In the genomic region with DNA sequence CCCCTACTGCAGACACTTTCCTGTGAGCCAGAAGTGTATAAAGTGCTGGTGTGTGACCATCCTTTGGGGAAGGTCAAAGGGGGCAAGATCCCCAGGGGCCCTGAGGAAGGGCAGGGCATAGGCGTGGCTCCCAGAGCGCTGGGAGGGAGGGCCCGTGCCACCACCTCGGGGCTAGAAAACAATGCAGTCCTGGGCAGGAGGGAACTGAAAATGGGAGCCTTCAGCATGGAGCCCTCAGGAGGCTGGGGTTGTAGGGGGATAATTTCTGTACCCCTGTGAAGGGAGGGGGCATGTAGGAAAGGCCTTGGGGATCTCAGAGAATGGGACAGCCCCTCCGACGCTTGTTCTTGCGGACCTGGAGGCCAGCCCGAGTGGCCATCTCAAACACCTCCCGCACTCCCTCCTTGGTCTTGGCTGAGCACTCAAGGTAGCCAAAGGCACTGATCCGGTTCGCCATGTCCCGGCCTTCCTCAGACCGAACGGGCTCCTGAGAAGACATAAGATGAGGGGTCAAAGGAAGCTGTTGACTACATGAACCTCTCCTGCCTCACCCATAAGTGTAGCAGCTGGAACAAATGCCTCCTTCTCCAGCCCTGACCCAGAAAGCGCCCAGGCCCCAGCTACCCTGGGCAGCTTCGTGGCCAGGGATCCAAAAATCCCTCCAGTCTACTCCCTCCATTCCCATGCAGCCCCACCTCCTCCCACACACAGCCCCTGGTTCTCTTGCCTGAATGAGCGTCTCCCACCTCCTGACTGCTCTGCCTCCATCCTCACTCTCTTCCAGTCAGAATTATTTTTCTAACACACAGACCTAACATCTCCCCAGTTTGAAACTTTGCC, we compare ENCODE assay signal across 8 cellular contexts. TPM values are rescaled to one million over a fixed set of nuclear protein-coding genes. Genes with fewer than 3 reads are reported as not detected.
DNase-seq lines count a peak whose midpoint lies in the region; ATAC-seq lines count a peak whose summit lies in the region.

No MANE protein-coding gene starts in this region.

- H3K4me1 ChIP-seq in naive thymus-derived CD4-positive, alpha-beta T cell (ENCODE audit: control insufficient read depth in 2 of 2, insufficient read depth in 2 of 2, low read length in 2 of 2): peaks cover 28 to 41% of the 10 kb centered on the region in 2 donors
- no peaks in the 10 kb centered on the region for H3K4me1 ChIP-seq in aorta (ENCODE audit: control insufficient read depth in 1 of 2, insufficient read depth in 2 of 2, low read length in 2 of 2)

- H3K9me3 Mint-ChIP-seq in stimulated activated naive CD8-positive, alpha-beta T cell treated with anti-CD3 and anti-CD28 coated beads, Interleukin-15, Interleukin-2, amounts not matched to agents 100 ng/mL and 50 ng/mL, for 24 hours: no peaks in the 10 kb centered on the region
- peaks cover 0 to 3% (median 0%) of the 10 kb centered on the region in 11 donors for H3K9me3 Mint-ChIP-seq in naive thymus-derived CD4-positive, alpha-beta T cell

- H3K4me3 Mint-ChIP-seq in stimulated activated naive CD8-positive, alpha-beta T cell treated with anti-CD3 and anti-CD28 coated beads, Interleukin-15, Interleukin-2, amounts not matched to agents 100 ng/mL and 50 ng/mL, for 24 hours: peak overlapping the region; percentile 66
- peak overlapping the region in 5 of 10 donors; percentile 1 to 76 (median 9) for H3K4me3 Mint-ChIP-seq in naive thymus-derived CD4-positive, alpha-beta T cell

- intact Hi-C loops in naive thymus-derived CD4-positive, alpha-beta T cell (cut with micrococcal nuclease): no loop called here
- intact Hi-C loops in aorta (cut with DNase I): loop anchor here in 1 of 2 donors (5.0 to 10.0 kb wide), 3 partner anchors 64 to 237 kb away; no protein-coding TSS in a partner anchor

- peak overlapping the region; percentile 90 for H3K27ac Mint-ChIP-seq in stimulated activated naive CD8-positive, alpha-beta T cell treated with anti-CD3 and anti-CD28 coated beads, Interleukin-15, Interleukin-2, amounts not matched to agents 100 ng/mL and 50 ng/mL, for 24 hours
- peak overlapping the region; percentile 68 to 95 (median 87) for H3K27ac Mint-ChIP-seq in naive thymus-derived CD4-positive, alpha-beta T cell

- 72 to 74% methylated on average over 17 of the region's 17 CpGs for WGBS in aorta, 2 donors

- CTCF ChIA-PET in naive thymus-derived CD4-positive, alpha-beta T cell (lab: Charles Lee): interaction anchor here (1.9 kb wide), 1 partner anchor 27 kb away, joined by 5 read pairs; the partner anchor contains the start of gene MOV10

- peaks cover 26% of the 10 kb centered on the region for H3K36me3 Mint-ChIP-seq in stimulated activated naive CD8-positive, alpha-beta T cell treated with anti-CD3 and anti-CD28 coated beads, Interleukin-15, Interleukin-2, amounts not matched to agents 100 ng/mL and 50 ng/mL, for 24 hours (ENCODE audit: low read depth)
- peaks cover 0 to 25% (median 0%) of the 10 kb centered on the region in 5 donors for H3K36me3 Mint-ChIP-seq in naive thymus-derived CD4-positive, alpha-beta T cell

- no peaks in the 10 kb centered on the region for H3K27me3 Mint-ChIP-seq in stimulated activated naive CD8-positive, alpha-beta T cell treated with anti-CD3 and anti-CD28 coated beads, Interleukin-15, Interleukin-2, amounts not matched to agents 100 ng/mL and 50 ng/mL, for 24 hours
- no peaks in the 10 kb centered on the region for H3K27me3 Mint-ChIP-seq in naive thymus-derived CD4-positive, alpha-beta T cell

- H3K27me3 ChIP-seq in naive thymus-derived CD4-positive, alpha-beta T cell (ENCODE audit: control insufficient read depth in 2 of 2, insufficient read depth in 2 of 2, low read length in 2 of 2): no peaks in the 10 kb centered on the region
- no peaks in the 10 kb centered on the region for H3K27me3 ChIP-seq in aorta (ENCODE audit: control insufficient read depth in 1 of 2, insufficient read depth in 2 of 2, low read length in 1 of 2)

- peaks cover 70% of the 10 kb centered on the region for H3K4me1 Mint-ChIP-seq in stimulated activated naive CD8-positive, alpha-beta T cell treated with anti-CD3 and anti-CD28 coated beads, Interleukin-15, Interleukin-2, amounts not matched to agents 100 ng/mL and 50 ng/mL, for 24 hours (ENCODE audit: low read depth)
- H3K4me1 Mint-ChIP-seq in naive thymus-derived CD4-positive, alpha-beta T cell: peaks cover 39 to 76% (median 61%) of the 10 kb centered on the region in 7 donors

- no peak overlapping the region for H3K4me3 ChIP-seq in naive thymus-derived CD4-positive, alpha-beta T cell (ENCODE audit: low read length)
- H3K4me3 ChIP-seq in aorta (ENCODE audit: low read length in 2 of 2): no peak overlapping the region

- ATAC-seq in stimulated activated naive CD8-positive, alpha-beta T cell treated with anti-CD3 and anti-CD28 coated beads, Interleukin-15, Interleukin-2, amounts not matched to agents 100 U/mL and 50 U/mL, for 24 hours: no peak
- ATAC-seq in naive thymus-derived CD4-positive, alpha-beta T cell: peak; percentile 4
- ATAC-seq in aorta (ENCODE audit: low FRiP score): no peak
- no peak for ATAC-seq in HG03521 (IDR thresholded peaks at IDR 0.05; ENCODE audit: unreplicated experiment)
- no peak for ATAC-seq in HG02798 (IDR thresholded peaks at IDR 0.05; ENCODE audit: poor library complexity, unreplicated experiment)

- no peaks in the 10 kb centered on the region for H3K9me3 ChIP-seq in naive thymus-derived CD4-positive, alpha-beta T cell (ENCODE audit: control insufficient read depth in 2 of 3, low read length in 3 of 3)
- no peaks in the 10 kb centered on the region for H3K9me3 ChIP-seq in aorta (ENCODE audit: control insufficient read depth, low read length)

- POLR2A ChIA-PET in naive thymus-derived CD4-positive, alpha-beta T cell (lab: Charles Lee): interaction anchor here (0.7 kb wide), 1 partner anchor 82 kb away, joined by 3 read pairs; the partner anchor contains the start of gene ST7L

- H3K27ac ChIP-seq in cingulate gyrus (ENCODE audit: low read depth, low read length) (peak overlapping the region; percentile 88), aorta (ENCODE audit: low read depth in 1 of 2, low read length in 2 of 2) (peak overlapping the region; percentile 52 to 82)
- H3K27ac ChIP-seq in naive thymus-derived CD4-positive, alpha-beta T cell (ENCODE audit: low read depth, low read length): peak overlapping the region; percentile 59

- H3K36me3 ChIP-seq in naive thymus-derived CD4-positive, alpha-beta T cell (ENCODE audit: control insufficient read depth in 2 of 3, insufficient read depth in 3 of 3, low read length in 3 of 3): peaks cover 0 to 38% (median 3%) of the 10 kb centered on the region in 3 experiments
- H3K36me3 ChIP-seq in aorta (ENCODE audit: control insufficient read depth in 1 of 2, insufficient read depth in 2 of 2, low read length in 1 of 2): no peaks in the 10 kb centered on the region

- DNase-seq in stimulated activated naive CD8-positive, alpha-beta T cell treated with anti-CD3 and anti-CD28 coated beads, Interleukin-15, Interleukin-2, amounts not matched to agents 100 U/mL and 50 U/mL, for 24 hours: no peak
- no peak for DNase-seq in naive thymus-derived CD4-positive, alpha-beta T cell
- DNase-seq in aorta (peak in 1 of 2 donors; percentile 66), NCI-H226 (no peak)

RNA-seq across cellular contexts. Expression of gene RHOC, which starts 5.5 kb away (rescaled TPM):
- total RNA-seq in naive thymus-derived CD4-positive, alpha-beta T cell: 10 to 100 TPM in 3 of 5 experiments, under 1 TPM in 2; 0.57 to 89.1 (median 18.7) TPM
- 1 to 10 TPM; 2.6 to 4.2 TPM for polyA plus RNA-seq in naive thymus-derived CD4-positive, alpha-beta T cell
- 100 to 1,000 TPM; 269 to 316 TPM for total RNA-seq in aorta
- 100 to 1,000 TPM; 433 to 540 TPM for polyA plus RNA-seq in aorta

RNA-seq across cellular contexts. Expression of gene PPM1J, which starts 13.7 kb away (rescaled TPM):
- 1 to 10 TPM in 1 of 5 experiments, under 1 TPM in 2, not detected in 2; 0.46 to 1.6 (median 0.50) TPM for total RNA-seq in naive thymus-derived CD4-positive, alpha-beta T cell
- not detected for polyA plus RNA-seq in naive thymus-derived CD4-positive, alpha-beta T cell
- 1 to 10 TPM; 3.7 to 4.3 TPM for total RNA-seq in aorta
- polyA plus RNA-seq in aorta: 1 to 10 TPM in 1 of 2 donors, not detected in 1; 7.1 TPM

RNA-seq across cellular contexts. Expression of gene MOV10, which starts 27.0 kb away (rescaled TPM):
- total RNA-seq in naive thymus-derived CD4-positive, alpha-beta T cell: 100 to 1,000 TPM in 1 of 5 experiments, 10 to 100 TPM in 4; 85.5 to 126 (median 90.1) TPM
- polyA plus RNA-seq in naive thymus-derived CD4-positive, alpha-beta T cell: 10 to 100 TPM; 26.1 to 55.9 TPM
- 10 to 100 TPM; 29.2 to 61.0 TPM for total RNA-seq in aorta
- 10 to 100 TPM; 10.8 to 73.4 TPM for polyA plus RNA-seq in aorta
